ENCODE assay signal across 18 cellular contexts in the genomic region with DNA sequence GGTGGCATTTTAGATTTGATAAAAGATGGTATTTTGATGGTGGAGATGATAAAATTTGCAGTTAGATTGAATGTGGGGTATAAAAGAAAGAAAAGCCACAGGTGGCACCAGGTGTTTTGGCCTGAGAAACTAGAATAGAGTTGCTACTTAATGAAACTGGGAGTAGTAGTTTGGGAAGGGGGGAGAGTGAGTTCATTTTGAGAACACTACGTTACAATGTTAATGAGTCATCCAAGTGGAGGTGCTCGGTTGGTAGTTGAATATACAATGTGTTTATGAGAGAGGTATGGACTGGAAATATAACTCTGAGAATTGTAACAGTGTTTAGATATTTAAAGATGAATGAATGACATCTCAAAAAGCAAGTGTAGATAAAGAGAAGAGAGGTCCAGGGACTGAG.
"Had no signal": no experiment of that assay in that cellular context is flagged by ENCODE, and none has a peak within 500 bp of the region (broad histone marks: within the 10 kb centered on the region; RNA-seq: fewer than 3 reads in every experiment).

No MANE protein-coding gene starts in this region.

- H3K27me3 Mint-ChIP-seq: activated CD8-positive, alpha-beta memory T cell treated with anti-CD3 and anti-CD28 coated beads, Interleukin-2, amount 10 ng/mL, durations not matched to agents 7 days and 5 days; brain; progenitor cell of endocrine pancreas had no signal

- H3K4me1 Mint-ChIP-seq: brain, endodermal cell, nephron had no signal

- H3K4me3 Mint-ChIP-seq: activated CD8-positive, alpha-beta memory T cell treated with anti-CD3 and anti-CD28 coated beads, Interleukin-2, amount 10 ng/mL, durations not matched to agents 7 days and 5 days; brain; endodermal cell; nephron had no signal

- H3K9me3 Mint-ChIP-seq: brain, endodermal cell, nephron had no signal

- DNase-seq: activated CD4-positive, alpha-beta T cell treated with anti-CD3 and anti-CD28 coated beads, Interleukin-2, amount 50 U/mL, for 4 hours; activated CD8-positive, alpha-beta memory T cell treated with anti-CD3 and anti-CD28 coated beads, Interleukin-2, amount 10 ng/mL, durations not matched to agents 7 days and 5 days; activated naive CD4-positive, alpha-beta T cell treated with Interleukin-2 at 50 U/mL for 16 hours; amniotic stem cell; cerebellar nuclear complex; endodermal cell; hypothalamus; left cardiac atrium; mucosa of descending colon; occipital lobe; right cardiac atrium; small intestine had no signal

- FAIRE-seq: small intestine had no signal

- H3K27ac Mint-ChIP-seq: activated CD8-positive, alpha-beta memory T cell treated with anti-CD3 and anti-CD28 coated beads, Interleukin-2, amount 10 ng/mL, durations not matched to agents 7 days and 5 days; brain; endodermal cell; nephron; progenitor cell of endocrine pancreas had no signal

- ATAC-seq: activated CD4-positive, CD25-positive, alpha-beta regulatory T cell treated with anti-CD3 and anti-CD28 coated beads, Interleukin-2, amount 50 U/mL, for 24 hours; activated CD8-positive, alpha-beta memory T cell treated with anti-CD3 and anti-CD28 coated beads, Interleukin-2, amount 10 ng/mL, durations not matched to agents 7 days and 5 days; left cardiac atrium; mucosa of descending colon; right cardiac atrium had no signal

- H3K4me3 ChIP-seq: lung, mucosa of descending colon, tibial nerve had no signal
